Comparison of ENCODE assay signal across 1 cellular context in genomic region chr9:37784640-37785483, GRCh38.
TF ChIP-seq lines count a peak whose summit lies in the region.

Gene EXOSC3 (minus strand): TSS chr9:37785064. CDS start chr9:37785044, 20 bp downstream.

TF ChIP-seq in HepG2, 621 proteins besides CTCF, POLR2A, EP300 and RAD21 (continued from another document and continues in another):
- TF ChIP-seq THRA (CRISPR knock-in tag; IDR thresholded peaks at IDR 0.05; ENCODE audit: borderline replicate concordance) (peak; percentile 48; the same call in 1 of the 2 replicates), ZNF639 (CRISPR knock-in tag; conservative IDR thresholded peaks at IDR 0.05) (peak; percentile 31; the same call in 1 of the 2 replicates), NBN (conservative IDR thresholded peaks at IDR 0.05) (no peak), ZHX1 (CRISPR knock-in tag; IDR thresholded peaks at IDR 0.05; ENCODE audit: low read depth) (no peak; the same call in 1 of the 2 replicates), TRIM24 (CRISPR knock-in tag; IDR thresholded peaks at IDR 0.05) (no peak), ZUFSP (CRISPR knock-in tag; IDR thresholded peaks at IDR 0.05; ENCODE audit: borderline replicate concordance) (no peak), ARHGAP35 (CRISPR knock-in tag; IDR thresholded peaks at IDR 0.05; ENCODE audit: borderline replicate concordance) (peak; percentile 26; the same call in 1 of the 2 replicates), ZNF34 (CRISPR knock-in tag; IDR thresholded peaks at IDR 0.05; ENCODE audit: borderline replicate concordance) (peak; percentile 83; the same call in 1 of the 2 replicates), SALL2 (CRISPR knock-in tag; IDR thresholded peaks at IDR 0.05) (peak; percentile 49; the same call in 1 of the 2 replicates), ZNF501 (CRISPR knock-in tag; IDR thresholded peaks at IDR 0.05) (peak; percentile 85), ZNF142 (CRISPR knock-in tag; IDR thresholded peaks at IDR 0.05) (peak; percentile 46), ZNF460 (CRISPR knock-in tag; IDR thresholded peaks at IDR 0.05; ENCODE audit: borderline replicate concordance) (no peak; the same call in 1 of the 2 replicates), CBX2 (IDR thresholded peaks at IDR 0.05; ENCODE audit: low read depth, low read length) (no peak), CBX2 (CRISPR knock-in tag; IDR thresholded peaks at IDR 0.05; ENCODE audit: low read depth) (no peak), ZNF564 (CRISPR knock-in tag; IDR thresholded peaks at IDR 0.05) (0 out of 2 replicates have a peak, but pooled peaks have one; percentile 48), ZNF589 (CRISPR knock-in tag; conservative IDR thresholded peaks at IDR 0.05) (0 out of 2 replicates have a peak, but pooled peaks have one; percentile 69), THAP9 (CRISPR knock-in tag; IDR thresholded peaks at IDR 0.05; ENCODE audit: borderline replicate concordance) (peak; percentile 92), REST (IDR thresholded peaks at IDR 0.05; ENCODE audit: borderline replicate concordance in 1 of 2, low read depth in 1 of 2, low read length in 2 of 2) (peak; percentile 73 to 93), TARDBP (CRISPR knock-in tag; IDR thresholded peaks at IDR 0.05) (peak; percentile 63; the same call in 1 of the 2 replicates), SNAPC4 (CRISPR knock-in tag; IDR thresholded peaks at IDR 0.05) (peak; percentile 81; the same call in 1 of the 2 replicates), ZBTB21 (CRISPR knock-in tag; IDR thresholded peaks at IDR 0.05) (no peak), ZNF720 (CRISPR knock-in tag; IDR thresholded peaks at IDR 0.05) (no peak), ZNF3 (CRISPR knock-in tag; IDR thresholded peaks at IDR 0.05) (no peak), TEF (CRISPR knock-in tag; IDR thresholded peaks at IDR 0.05) (no peak)
